In genomic region chrX:130393451-130394074, GRCh38 we compare ENCODE assay signal across 8 cellular contexts. TPM values are rescaled to one million over a fixed set of nuclear protein-coding genes. Genes with fewer than 3 reads are reported as not detected.
DNase-seq lines count a peak whose midpoint lies in the region; TF ChIP-seq lines count a peak whose summit lies in the region.

No MANE protein-coding gene starts in this region.

- POLR2A ChIA-PET in SK-N-SH (lab: Yijun Ruan, JAX) = no interaction called here

- H3K27me3 Mint-ChIP-seq in activated T-cell treated with anti-CD3 and anti-CD28 coated beads, Interleukin-2, amount 50 U/mL, for 24 hours = peaks cover 45% of the 10 kb centered on the region

- H3K4me1 ChIP-seq in SK-N-SH (ENCODE audit: control insufficient read depth in 1 of 2, insufficient read depth in 2 of 2, low read depth in 1 of 2, low read length in 1 of 2) (no peaks in the 10 kb centered on the region), parathyroid adenoma (no peaks in the 10 kb centered on the region)

- no peaks in the 10 kb centered on the region for H3F3A ChIP-seq in SK-N-SH (replicated peaks; ENCODE audit: insufficient read depth)

- H3K4me3 ChIP-seq in SK-N-SH (ENCODE audit: low read depth in 2 of 2, low read length in 1 of 2) (no peak overlapping the region; a peak in 1 of 4 replicates), fibroblast of the aortic adventitia (ENCODE audit: low read depth, low read length) (no peak overlapping the region), parathyroid adenoma (ENCODE audit: low read depth, low read length) (no peak overlapping the region)

- no peaks in the 10 kb centered on the region for H3K9me2 ChIP-seq in SK-N-SH

- TF ChIP-seq EP300 in SK-N-SH (IDR thresholded peaks at IDR 0.05; ENCODE audit: borderline replicate concordance in 1 of 2, low read depth in 1 of 2, low read length in 1 of 2) = no peak

- H3K9me3 Mint-ChIP-seq in activated T-cell treated with anti-CD3 and anti-CD28 coated beads, Interleukin-2, amount 50 U/mL, for 24 hours = no peaks in the 10 kb centered on the region

- CTCF ChIA-PET in SK-N-SH (lab: Yijun Ruan, JAX) = interaction anchor here (0.6 to 7.7 kb wide), 20 partner anchors 7 to 529 kb away, joined by 3 to 82 read pairs (median 3); partner anchors contain the start of gene RBMX2

- DNase-seq in EL (peak; percentile 43), Kasumi-1 (lab: John Stamatoyannopoulos, UW) (peak; percentile 30 to 37), SK-N-SH (peak; percentile 64), fibroblast of the aortic adventitia (ENCODE audit: low read depth) (peak; percentile 60)
- DNase-seq in activated CD4-positive, CD25-positive, alpha-beta regulatory T cell treated with anti-CD3 and anti-CD28 coated beads, Interleukin-2, amount 50 U/mL, for 72 hours = no peak
- no peak for DNase-seq in activated T-cell treated with anti-CD3 and anti-CD28 coated beads, Interleukin-2, amount 50 U/mL, for 24 hours
- DNase-seq in activated CD4-positive, alpha-beta T cell treated with anti-CD3 and anti-CD28 coated beads, Interleukin-2, amount 50 U/mL, for 1 hour = no peak

- H3K36me3 ChIP-seq in SK-N-SH (replicated peaks in 1 of 2; ENCODE audit: control insufficient read depth in 1 of 2, insufficient read depth in 2 of 2, low read length in 1 of 2) (no peaks in the 10 kb centered on the region), parathyroid adenoma (ENCODE audit: control insufficient read depth, insufficient read depth, low read length) (no peaks in the 10 kb centered on the region)

- H2AFZ ChIP-seq in SK-N-SH (ENCODE audit: low read depth) = no peak overlapping the region
- H2AFZ ChIP-seq in parathyroid adenoma = no peak overlapping the region

- 24% methylated on average over 5 of the region's 5 CpGs for WGBS in SK-N-SH (ENCODE audit: low lambda C conversion rate)

- no peaks in the 10 kb centered on the region for H3K4me1 Mint-ChIP-seq in activated T-cell treated with anti-CD3 and anti-CD28 coated beads, Interleukin-2, amount 50 U/mL, for 24 hours (ENCODE audit: low read depth)

- H3K79me2 ChIP-seq in SK-N-SH (ENCODE audit: insufficient read depth) = no peaks in the 10 kb centered on the region
- no peaks in the 10 kb centered on the region for H3K79me2 ChIP-seq in parathyroid adenoma

- no peak overlapping the region for H3K4me3 Mint-ChIP-seq in activated T-cell treated with anti-CD3 and anti-CD28 coated beads, Interleukin-2, amount 50 U/mL, for 24 hours

- H3K4me2 ChIP-seq in SK-N-SH (no peak overlapping the region), parathyroid adenoma (ENCODE audit: low read length) (no peak overlapping the region)

- TF ChIP-seq RAD21 in SK-N-SH (IDR thresholded peaks at IDR 0.05; ENCODE audit: low read length) = peak; percentile 81

- H3K27me3 ChIP-seq in SK-N-SH (ENCODE audit: insufficient read depth) (peaks cover 8% of the 10 kb centered on the region; the same call in 1 of the 2 replicates), parathyroid adenoma (ENCODE audit: control insufficient read depth, insufficient read depth, low read length) (no peaks in the 10 kb centered on the region)

- H4K20me1 ChIP-seq in SK-N-SH (ENCODE audit: insufficient read depth) = no peaks in the 10 kb centered on the region

- H3K9ac ChIP-seq in SK-N-SH (no peak overlapping the region), parathyroid adenoma (no peak overlapping the region)

- H3K9me3 ChIP-seq in SK-N-SH (no peaks in the 10 kb centered on the region), parathyroid adenoma (ENCODE audit: control insufficient read depth, low read length) (no peaks in the 10 kb centered on the region)

- no peak overlapping the region for H3K27ac ChIP-seq in SK-N-SH (ENCODE audit: low read depth in 2 of 2, low read length in 1 of 2)
- H3K27ac ChIP-seq in parathyroid adenoma = no peak overlapping the region

- H3K27ac Mint-ChIP-seq in activated T-cell treated with anti-CD3 and anti-CD28 coated beads, Interleukin-2, amount 50 U/mL, for 24 hours = no peak overlapping the region

- no peaks in the 10 kb centered on the region for H3K36me3 Mint-ChIP-seq in activated T-cell treated with anti-CD3 and anti-CD28 coated beads, Interleukin-2, amount 50 U/mL, for 24 hours (ENCODE audit: low read depth)

- TF ChIP-seq CTCF in SK-N-SH (IDR thresholded peaks at IDR 0.05) = peak; percentile 83
- peak; percentile 88 for TF ChIP-seq CTCF in fibroblast of the aortic adventitia (IDR thresholded peaks at IDR 0.05; ENCODE audit: insufficient read depth, low read length)
- peak; percentile 40 for TF ChIP-seq CTCF in parathyroid adenoma (IDR thresholded peaks at IDR 0.05)

TF ChIP-seq in SK-N-SH, 30 proteins besides CTCF, POLR2A, EP300 and RAD21:
- no peak for TF ChIP-seq RFX5 (IDR thresholded peaks at IDR 0.05; ENCODE audit: low read length)
- TF ChIP-seq USF1 (IDR thresholded peaks at IDR 0.05; ENCODE audit: borderline replicate concordance, low read depth) = no peak
- TF ChIP-seq SMC3 (IDR thresholded peaks at IDR 0.05; ENCODE audit: low read depth, low read length) = peak; percentile 84
- no peak for TF ChIP-seq MXI1 (IDR thresholded peaks at IDR 0.05; ENCODE audit: low read depth, low read length)

RNA-seq across cellular contexts. Expression of gene GPR119, which starts 8.1 kb away (rescaled TPM):
- not detected in 2 replicates for polyA plus RNA-seq in SK-N-SH (2012; rRNA removed)
- polyA plus RNA-seq in SK-N-SH (2012; cell fraction: cytosol; rRNA removed) = not detected in 2 replicates
- polyA plus RNA-seq in SK-N-SH (2012; cell fraction: nucleus; rRNA removed) = not detected in 2 replicates
- not detected in 2 replicates for total RNA-seq in fibroblast of the aortic adventitia (ENCODE audit: low replicate concordance)

RNA-seq across cellular contexts. Expression of gene RBMX2, which starts 8.2 kb away (rescaled TPM):
- polyA plus RNA-seq in SK-N-SH (2012; rRNA removed) = 22.7 and 23.6 TPM in 2 replicates
- polyA plus RNA-seq in SK-N-SH (2012; cell fraction: cytosol; rRNA removed) = 29.8 and 38.1 TPM in 2 replicates
- polyA plus RNA-seq in SK-N-SH (2012; cell fraction: nucleus; rRNA removed) = 10.0 and 18.0 TPM in 2 replicates
- 24.8 and 47.8 TPM in 2 replicates for total RNA-seq in fibroblast of the aortic adventitia (ENCODE audit: low replicate concordance)

RNA-seq across cellular contexts. Expression of gene SLC25A14, which starts 53.8 kb away (rescaled TPM):
- 14.0 and 21.7 TPM in 2 replicates for polyA plus RNA-seq in SK-N-SH (2012; rRNA removed)
- polyA plus RNA-seq in SK-N-SH (2012; cell fraction: cytosol; rRNA removed) = 17.0 and 17.3 TPM in 2 replicates
- polyA plus RNA-seq in SK-N-SH (2012; cell fraction: nucleus; rRNA removed) = 19.2 and 47.1 TPM in 2 replicates
- 9.3 and 17.2 TPM in 2 replicates for total RNA-seq in fibroblast of the aortic adventitia (ENCODE audit: low replicate concordance)

Comparison
In these comparisons a context has a peak if more than half of its experiments do, and no peak if none do; other contexts are left out.
1. DNase-seq: peak in EL (single experiment), Kasumi-1 (2 of 2), SK-N-SH (single experiment) and fibroblast of the aortic adventitia (single experiment); none in activated CD4-positive, CD25-positive, alpha-beta regulatory T cell treated with anti-CD3 and anti-CD28 coated beads, Interleukin-2, amount 50 U/mL, for 72 hours (single experiment), activated T-cell treated with anti-CD3 and anti-CD28 coated beads, Interleukin-2, amount 50 U/mL, for 24 hours (single experiment) and activated CD4-positive, alpha-beta T cell treated with anti-CD3 and anti-CD28 coated beads, Interleukin-2, amount 50 U/mL, for 1 hour (single experiment).
2. Peak in every context shown above with its lines, with median percentiles within 50 percentile points of each other: CTCF ChIP-seq.